In genomic region chr7:37495574-37496184, GRCh38 we compare ENCODE assay signal across 10 cellular contexts. TPM values are rescaled to one million over a fixed set of nuclear protein-coding genes. Genes with fewer than 3 reads are reported as not detected.
DNase-seq lines count a peak whose midpoint lies in the region; ATAC-seq and TF ChIP-seq lines count a peak whose summit lies in the region.
"Had no signal": no experiment of that assay in that cellular context is flagged by ENCODE, and none has a peak within 500 bp of the region (broad histone marks: within the 10 kb centered on the region; RNA-seq: fewer than 3 reads in every experiment).

No MANE protein-coding gene starts in this region.

- H2AK5ac ChIP-seq in mesendoderm (ENCODE audit: low read length) = no peak overlapping the region

- H3K4me3 Mint-ChIP-seq in MCF 10A (ENCODE audit: unreplicated experiment) = no peak overlapping the region
- H3K4me3 Mint-ChIP-seq: CD8-positive, alpha-beta memory T cell had no signal

- H2BK120ac ChIP-seq in mesendoderm (ENCODE audit: low read depth, low read length) = no peak overlapping the region

- no peak overlapping the region for H3K4me3 ChIP-seq in mesendoderm (ENCODE audit: low read length)
- H3K4me3 ChIP-seq: skin epidermis had no signal

- no peak overlapping the region for H2BK5ac ChIP-seq in mesendoderm (ENCODE audit: low read length)

- H3K9ac ChIP-seq in mesendoderm (ENCODE audit: low read length) = no peak overlapping the region

- intact Hi-C loops in MCF 10A (cut with micrococcal nuclease) = loop anchor here (1.0 to 2.0 kb wide), 4 partner anchors 63 to 287 kb away; no protein-coding TSS in a partner anchor

- H3K23ac ChIP-seq in mesendoderm (ENCODE audit: low read length) = no peak overlapping the region

- no peak for ATAC-seq in HG02973 (IDR thresholded peaks at IDR 0.05; ENCODE audit: unreplicated experiment)
- ATAC-seq in HG02763 (IDR thresholded peaks at IDR 0.05; ENCODE audit: unreplicated experiment) = no peak

- H3K27ac Mint-ChIP-seq in MCF 10A (ENCODE audit: low read depth, unreplicated experiment) = peak overlapping the region; percentile 27
- H3K27ac Mint-ChIP-seq: CD8-positive, alpha-beta memory T cell had no signal

- peaks cover 1% of the 10 kb centered on the region for H3K4me1 ChIP-seq in mesendoderm (ENCODE audit: control insufficient read depth, low read depth, low read length)

- H3K79me1 ChIP-seq in mesendoderm (ENCODE audit: low read length) = no peaks in the 10 kb centered on the region

- H3K36me3 Mint-ChIP-seq in MCF 10A (ENCODE audit: insufficient read depth, unreplicated experiment) = no peaks in the 10 kb centered on the region
- H3K36me3 Mint-ChIP-seq: CD8-positive, alpha-beta memory T cell had no signal

- no peak overlapping the region for H3K56ac ChIP-seq in mesendoderm (ENCODE audit: low read length)

- H4K5ac ChIP-seq in mesendoderm (ENCODE audit: low read length) = no peak overlapping the region

- no peaks in the 10 kb centered on the region for H3K27me3 Mint-ChIP-seq in MCF 10A (ENCODE audit: insufficient read depth, unreplicated experiment)
- H3K27me3 Mint-ChIP-seq: CD8-positive, alpha-beta memory T cell had no signal

- H4K8ac ChIP-seq in mesendoderm (ENCODE audit: low read depth, low read length) = no peak overlapping the region

- H3K27ac ChIP-seq in mesendoderm (ENCODE audit: low read depth, low read length) = no peak overlapping the region
- H3K27ac ChIP-seq: skin epidermis had no signal

- CTCF ChIA-PET in MCF 10A (lab: Yijun Ruan, JAX) = interaction anchor here (0.5 to 11.8 kb wide), 48 partner anchors 8 to 1462 kb away, joined by 3 to 109 read pairs (median 4); no protein-coding TSS in a partner anchor

- no peaks in the 10 kb centered on the region for H3K4me1 Mint-ChIP-seq in MCF 10A (ENCODE audit: insufficient read depth, unreplicated experiment)
- H3K4me1 Mint-ChIP-seq: CD8-positive, alpha-beta memory T cell had no signal

- no peaks in the 10 kb centered on the region for H3K27me3 ChIP-seq in mesendoderm (ENCODE audit: insufficient read depth, low read length, poor library complexity)

- H3K36me3 ChIP-seq in mesendoderm (ENCODE audit: control insufficient read depth, insufficient read depth, low read length) = no peaks in the 10 kb centered on the region

- no peaks in the 10 kb centered on the region for H3K9me3 Mint-ChIP-seq in MCF 10A (ENCODE audit: unreplicated experiment)
- H3K9me3 Mint-ChIP-seq: CD8-positive, alpha-beta memory T cell had no signal

- H2BK15ac ChIP-seq in mesendoderm (replicated peaks; ENCODE audit: low read depth) = no peak overlapping the region

- WGBS in mesendoderm (ENCODE audit: extremely low coverage, insufficient coverage, low lambda C conversion rate) = no CpG with 5 or more reads among the region's 4 CpGs

- BruUV-seq in MCF 10A (replicated peaks; lab: Mats Ljungman, UMichigan) = no TSS peak

- H3K79me2 ChIP-seq in mesendoderm (ENCODE audit: control insufficient read depth, insufficient read depth, low read length) = no peaks in the 10 kb centered on the region

- peak overlapping the region; percentile 80 for H3K18ac ChIP-seq in mesendoderm (ENCODE audit: low read length)

- peak; percentile 56 for TF ChIP-seq CTCF in MCF 10A (IDR thresholded peaks at IDR 0.05; ENCODE audit: unreplicated experiment)

- H3K4me2 ChIP-seq in mesendoderm (ENCODE audit: low read length) = no peak overlapping the region

- POLR2A ChIA-PET in MCF 10A (lab: Yijun Ruan, JAX) = interaction anchor here (1.9 kb wide), 1 partner anchor 10 kb away, joined by 5 read pairs; no protein-coding TSS in a partner anchor

- DNase-seq in NCI-H1092 treated with DMSO at 0.1 percent for 48 hours (lab: John Stamatoyannopoulos, UW) (peak; percentile 11), NCI-H1092 (lab: John Stamatoyannopoulos, UW) (no peak), MV-4-11 (lab: John Stamatoyannopoulos, UW) (peak; percentile 43), MCF 10A (ENCODE audit: unreplicated experiment) (peak; percentile 59), mesendoderm (peak; percentile 52), COLO668 (lab: John Stamatoyannopoulos, UW; ENCODE audit: unreplicated experiment) (no peak)

- H3K4ac ChIP-seq in mesendoderm (ENCODE audit: low read depth, low read length) = no peak overlapping the region

RNA-seq across cellular contexts. Expression of gene ELMO1, which starts 47.0 kb away (rescaled TPM):
- 0.30 TPM in 1 of 2 replicates, not detected in the other for total RNA-seq in MCF 10A (2022)
- 8.9 TPM for polyA plus RNA-seq in mesendoderm (2013, experiment 1 of 2)
- 9.3 TPM for polyA plus RNA-seq in mesendoderm (2013, experiment 2 of 2)

Comparison
In these comparisons a context has a peak if more than half of its experiments do, and no peak if none do; other contexts are left out.
1. DNase-seq: peak in NCI-H1092 treated with DMSO at 0.1 percent for 48 hours (single experiment), MV-4-11 (single experiment), MCF 10A (single experiment) and mesendoderm (single experiment); none in NCI-H1092 (single experiment) and COLO668 (single experiment).